ENCODE assay signal across 17 cellular contexts in genomic region chr11:80173487-80174136, GRCh38.
"Had no signal": no experiment of that assay in that cellular context is flagged by ENCODE, and none has a peak within 500 bp of the region (broad histone marks: within the 10 kb centered on the region; RNA-seq: fewer than 3 reads in every experiment).

No MANE protein-coding gene starts in this region.

- H3K4me3 Mint-ChIP-seq: naive B cell; nephron; stimulated activated naive B cell treated with anti-CD40 and anti-IgM and Interleukin-4, amounts not matched to agents 10 μg/mL and 1 μg/mL and 100 μg/mL, for 72 hours; stimulated activated naive CD8-positive, alpha-beta T cell treated with anti-CD3 and anti-CD28 coated beads, Interleukin-15, amount 100 ng/mL, for 72 hours had no signal

- H3K4me1 Mint-ChIP-seq: naive B cell; nephron; stimulated activated naive B cell treated with anti-CD40 and anti-IgM and Interleukin-4, amounts not matched to agents 10 μg/mL and 1 μg/mL and 100 μg/mL, for 72 hours; stimulated activated naive CD8-positive, alpha-beta T cell treated with anti-CD3 and anti-CD28 coated beads, Interleukin-15, amount 100 ng/mL, for 72 hours had no signal

- H3K27me3 Mint-ChIP-seq: naive B cell; stimulated activated naive B cell treated with anti-CD40 and anti-IgM and Interleukin-4, amounts not matched to agents 10 μg/mL and 1 μg/mL and 100 μg/mL, for 72 hours; stimulated activated naive CD8-positive, alpha-beta T cell treated with anti-CD3 and anti-CD28 coated beads, Interleukin-15, amount 100 ng/mL, for 72 hours had no signal

- H3K36me3 Mint-ChIP-seq: naive B cell; stimulated activated naive B cell treated with anti-CD40 and anti-IgM and Interleukin-4, amounts not matched to agents 10 μg/mL and 1 μg/mL and 100 μg/mL, for 72 hours had no signal

- DNase-seq: colonic mucosa; dermis blood vessel endothelial cell; foreskin melanocyte; head of caudate nucleus; kidney glomerular epithelial cell; mesendoderm; naive B cell; psoas muscle; retina; right lobe of liver; stimulated activated CD4-positive, alpha-beta T cell treated with anti-CD3 and anti-CD28 coated beads, Interleukin-2, amount 100 ng/mL, for 24 hours; stimulated activated CD4-positive, alpha-beta T cell treated with anti-CD3 and anti-CD28 coated beads, Interleukin-4, amount 100 ng/mL, for 4 hours; stimulated activated naive B cell treated with anti-CD40 and anti-IgM and Interleukin-4, amounts not matched to agents 10 μg/mL and 1 μg/mL and 100 μg/mL, for 72 hours; stimulated activated naive CD8-positive, alpha-beta T cell treated with anti-CD3 and anti-CD28 coated beads, Interleukin-15, amount 100 ng/mL, for 72 hours; testis; transverse colon had no signal

- H3K27ac Mint-ChIP-seq: naive B cell; nephron; stimulated activated naive B cell treated with anti-CD40 and anti-IgM and Interleukin-4, amounts not matched to agents 10 μg/mL and 1 μg/mL and 100 μg/mL, for 72 hours; stimulated activated naive CD8-positive, alpha-beta T cell treated with anti-CD3 and anti-CD28 coated beads, Interleukin-15, amount 100 ng/mL, for 72 hours had no signal

- ATAC-seq: psoas muscle; right lobe of liver; stimulated activated naive B cell treated with anti-CD40 and anti-IgM and Interleukin-4, amounts not matched to agents 10 μg/mL and 1 μg/mL and 100 μg/mL, for 72 hours; stimulated activated naive CD8-positive, alpha-beta T cell treated with anti-CD3 and anti-CD28 coated beads, Interleukin-15, amount 100 ng/mL, for 72 hours had no signal
